21 cellular contexts compared by ENCODE assay signal in genomic region chr3:168495251-168495650, GRCh38.
"Had no signal": no experiment of that assay in that cellular context is flagged by ENCODE, and none has a peak within 500 bp of the region (broad histone marks: within the 10 kb centered on the region; RNA-seq: fewer than 3 reads in every experiment).

No MANE protein-coding gene starts in this region.

- ATAC-seq: activated T-helper 17 cell treated with anti-CD3 and anti-CD28 coated beads, Interleukin-2, amount 50 U/mL, for 72 hours had no signal

- H3K36me3 ChIP-seq: brain microvascular endothelial cell, cardiac muscle cell had no signal

- H3K27ac ChIP-seq: brain microvascular endothelial cell, cardiac muscle cell, KMS-11, VCaP had no signal

- DNase-seq: activated CD4-positive, alpha-beta memory T cell treated with anti-CD3 and anti-CD28 coated beads for 36 hours; activated CD4-positive, alpha-beta T cell treated with anti-CD3 and anti-CD28 coated beads, Interleukin-2, amount 10 ng/mL, durations not matched to agents 7 days and 5 days; activated CD4-positive, CD25-positive, alpha-beta regulatory T cell; activated gamma-delta T cell treated with Interleukin-2 at 50 U/mL for 16 hours; activated naive CD4-positive, alpha-beta T cell treated with anti-CD3 and anti-CD28 coated beads, Interleukin-2, amount 10 ng/mL, durations not matched to agents 7 days and 5 days; activated naive CD8-positive, alpha-beta T cell treated with anti-CD3 and anti-CD28 coated beads for 36 hours; activated T-cell treated with anti-CD3 and anti-CD28 coated beads for 4 hours; activated T-cell treated with anti-CD3 and anti-CD28 coated beads, Interleukin-2, amount 50 U/mL, for 48 hours; brain microvascular endothelial cell; NCI-H1092; NCI-H1694 treated with DMSO at 0.1 percent for 48 hours; NCI-H2029 treated with DMSO at 0.1 percent for 48 hours; NCI-H510A; NCI-H526 treated with DMSO at 0.1 percent for 48 hours; NK-92 treated with Interleukin-12 subunit alpha and Interleukin-12 subunit beta, amount 100 ng/mL, for 24 hours; SHP77 treated with DMSO at 0.1 percent for 48 hours; T-helper 1 cell had no signal

- H3K4me3 ChIP-seq: cardiac muscle cell had no signal

- H3K9ac ChIP-seq: KMS-11 had no signal

- H3K4me2 ChIP-seq: KMS-11 had no signal

- H3K27me3 ChIP-seq: brain microvascular endothelial cell, cardiac muscle cell had no signal
